Comparison of ENCODE assay signal across 13 cellular contexts in genomic region chr12:105317453-105317852, GRCh38. TPM values are rescaled to one million over a fixed set of nuclear protein-coding genes. Genes with fewer than 3 reads are reported as not detected.
DNase-seq lines count a peak whose midpoint lies in the region; ATAC-seq and TF ChIP-seq lines count a peak whose summit lies in the region.
"Had no signal": no experiment of that assay in that cellular context is flagged by ENCODE, and none has a peak within 500 bp of the region (broad histone marks: within the 10 kb centered on the region; RNA-seq: fewer than 3 reads in every experiment).

No MANE protein-coding gene starts in this region.

- TF ChIP-seq CTCF in AG10803 (conservative IDR thresholded peaks at IDR 0.05; ENCODE audit: low read length) (no peak), PC-3 (conservative IDR thresholded peaks at IDR 0.05; ENCODE audit: low read depth, low read length) (no peak), fibroblast of mammary gland (conservative IDR thresholded peaks at IDR 0.05; ENCODE audit: control insufficient read depth, insufficient read depth, low read depth, low read length) (no peak), osteoblast (IDR thresholded peaks at IDR 0.05; ENCODE audit: extremely low read depth, low read depth, low read length) (no peak)

- no peaks in the 10 kb centered on the region for H4K20me1 ChIP-seq in PC-3 (ENCODE audit: low read length)
- H4K20me1 ChIP-seq in osteoblast (ENCODE audit: insufficient read depth, low read length) = no peaks in the 10 kb centered on the region

- H3K9ac ChIP-seq in PC-3 (ENCODE audit: low read length) = no peak overlapping the region

- ATAC-seq in PC-3 = no peak
- ATAC-seq in GM19397 (IDR thresholded peaks at IDR 0.05; ENCODE audit: unreplicated experiment) = no peak
- ATAC-seq in GM18502 (IDR thresholded peaks at IDR 0.05; ENCODE audit: poor library complexity, unreplicated experiment) = no peak

- DNase-seq in AG10803 (ENCODE audit: low read depth) (peak; percentile 83), PC-3 (peak; percentile 14), fibroblast of mammary gland (ENCODE audit: low read depth) (peak; percentile 73), osteoblast (ENCODE audit: insufficient read length, low spot score, missing footprints) (no peak), GF-D8 (lab: John Stamatoyannopoulos, UW) (no peak), DMS53 (lab: John Stamatoyannopoulos, UW) (no peak)
- DNase-seq: activated CD4-positive, alpha-beta T cell treated with anti-CD3 and anti-CD28 coated beads for 48 hours; CD4-positive, alpha-beta memory T cell; stimulated activated CD4-positive, alpha-beta T cell treated with anti-CD3 and anti-CD28 coated beads, Interleukin-4, amount 100 ng/mL, for 24 hours; stimulated activated naive CD4-positive, alpha-beta T cell treated with Interleukin-2 at 50 U/mL for 16 hours had no signal

- H3K79me2 ChIP-seq in PC-3 (ENCODE audit: low read length) (no peaks in the 10 kb centered on the region), osteoblast (ENCODE audit: insufficient read depth, low read length) (no peaks in the 10 kb centered on the region)

- CTCF ChIA-PET in PC-3 (lab: Charles Lee) = no interaction called here

- H3K4me1 ChIP-seq in PC-3 (ENCODE audit: insufficient read depth, low read length) = no peaks in the 10 kb centered on the region
- H3K4me1 ChIP-seq in osteoblast (ENCODE audit: insufficient read depth, low read length) = peaks cover 35% of the 10 kb centered on the region
- H3K4me1 ChIP-seq: breast epithelium had no signal

- no peak overlapping the region for H2AFZ ChIP-seq in PC-3 (ENCODE audit: low read length)
- H2AFZ ChIP-seq in osteoblast (ENCODE audit: low read length) = peak overlapping the region; percentile 75

- H3K27me3 ChIP-seq in PC-3 (ENCODE audit: low read length) (no peaks in the 10 kb centered on the region), osteoblast (ENCODE audit: insufficient read depth, low read length) (no peaks in the 10 kb centered on the region)
- H3K27me3 ChIP-seq: breast epithelium had no signal

- BruUV-seq in PC-3 (replicated peaks; lab: Mats Ljungman, UMichigan) = no TSS peak

- H3K4me3 ChIP-seq in AG10803 (ENCODE audit: low read length) = no peak overlapping the region
- H3K4me3 ChIP-seq in PC-3 (ENCODE audit: low read length) = no peak overlapping the region
- H3K4me3 ChIP-seq in fibroblast of mammary gland (ENCODE audit: control insufficient read depth, low read depth, low read length) = no peak overlapping the region
- no peak overlapping the region for H3K4me3 ChIP-seq in osteoblast (ENCODE audit: insufficient read depth, low read length)
- H3K4me3 ChIP-seq: breast epithelium had no signal

- H3K4me2 ChIP-seq in PC-3 (ENCODE audit: low read length) (no peak overlapping the region), osteoblast (ENCODE audit: insufficient read depth, low read length) (peak overlapping the region; percentile 60)

- H3K27ac ChIP-seq in PC-3 (ENCODE audit: low read length) (no peak overlapping the region), osteoblast (ENCODE audit: low read depth, low read length) (peak overlapping the region; percentile 89)
- H3K27ac ChIP-seq: breast epithelium had no signal

- H3K9me3 ChIP-seq in PC-3 (ENCODE audit: low read length) = no peaks in the 10 kb centered on the region; the same call in 1 of the 2 replicates
- no peaks in the 10 kb centered on the region for H3K9me3 ChIP-seq in osteoblast (ENCODE audit: low read depth, low read length)
- H3K9me3 ChIP-seq: breast epithelium had no signal

- H3K36me3 ChIP-seq in PC-3 (ENCODE audit: low read depth, low read length) = no peaks in the 10 kb centered on the region
- H3K36me3 ChIP-seq in osteoblast (ENCODE audit: insufficient read depth, low read length) = no peaks in the 10 kb centered on the region
- H3K36me3 ChIP-seq: breast epithelium had no signal

- POLR2A ChIA-PET in PC-3 (lab: Charles Lee; ENCODE audit: unreplicated experiment) = no interaction called here

- intact Hi-C loops in PC-3 (cut with micrococcal nuclease) = no loop called here

- no peaks in the 10 kb centered on the region for H3F3A ChIP-seq in PC-3 (ENCODE audit: low read length, unreplicated experiment)

- H3K9me2 ChIP-seq in PC-3 (replicated peaks; ENCODE audit: low read length) = no peaks in the 10 kb centered on the region

RNA-seq across cellular contexts. Expression of gene C12orf75, which starts 13.0 kb away (rescaled TPM):
- total RNA-seq in PC-3 (2014; rRNA removed) = 144 and 160 TPM in 2 replicates
- total RNA-seq in osteoblast = 48.5 and 58.0 TPM in 2 replicates

Comparison
In these comparisons a context has a peak if more than half of its experiments do, and no peak if none do; other contexts are left out.
1. DNase-seq: peak in AG10803 (single experiment), PC-3 (single experiment) and fibroblast of mammary gland (single experiment); none in osteoblast (single experiment), GF-D8 (single experiment) and DMS53 (single experiment).